ENCODE assay signal across 9 cellular contexts in genomic region chr10:102776779-102777417, GRCh38. TPM values are rescaled to one million over a fixed set of nuclear protein-coding genes. Genes with fewer than 3 reads are reported as not detected.
A peak's percentile ranks its signal among the peaks of the same experiment; 100 is the strongest.
DNase-seq lines count a peak whose midpoint lies in the region; ATAC-seq and TF ChIP-seq lines count a peak whose summit lies in the region.
"Had no signal": no experiment of that assay in that cellular context is flagged by ENCODE, and none has a peak within 500 bp of the region (broad histone marks: within the 10 kb centered on the region; RNA-seq: fewer than 3 reads in every experiment).

No MANE protein-coding gene starts in this region.

- H3K9me3 Mint-ChIP-seq in activated T-cell treated with anti-CD3 and anti-CD28 coated beads, Interleukin-2, amount 50 U/mL, for 4 hours, result no peaks in the 10 kb centered on the region
- peaks cover 6% of the 10 kb centered on the region for H3K9me3 Mint-ChIP-seq in glutamatergic neuron (ENCODE audit: unreplicated experiment)
- H3K9me3 Mint-ChIP-seq: activated B cell treated with CpG ODN at 0.5 μM for 24 hours had no signal

- no peaks in the 10 kb centered on the region for H3K9me3 ChIP-seq in osteoblast (ENCODE audit: low read depth, low read length)

- H3K4me3 Mint-ChIP-seq in activated T-cell treated with anti-CD3 and anti-CD28 coated beads, Interleukin-2, amount 50 U/mL, for 4 hours, result no peak overlapping the region
- no peak overlapping the region for H3K4me3 Mint-ChIP-seq in glutamatergic neuron (ENCODE audit: unreplicated experiment)
- H3K4me3 Mint-ChIP-seq: activated B cell treated with CpG ODN at 0.5 μM for 24 hours had no signal

- peaks cover 23% of the 10 kb centered on the region for H4K20me1 ChIP-seq in osteoblast (ENCODE audit: insufficient read depth, low read length)

- ATAC-seq in activated T-cell treated with anti-CD3 and anti-CD28 coated beads, Interleukin-2, amount 50 U/mL, for 4 hours, result peak; percentile 39 to 47
- no peak for ATAC-seq in GM19324 (IDR thresholded peaks at IDR 0.05; ENCODE audit: low FRiP score, unreplicated experiment)

- H3K4me1 ChIP-seq in osteoblast (ENCODE audit: insufficient read depth, low read length), result peaks cover 91% of the 10 kb centered on the region

- no peaks in the 10 kb centered on the region for H3K36me3 ChIP-seq in osteoblast (ENCODE audit: insufficient read depth, low read length)

- H3K79me2 ChIP-seq in osteoblast (ENCODE audit: insufficient read depth, low read length), result peaks cover 81% of the 10 kb centered on the region

- H3K27me3 ChIP-seq in osteoblast (ENCODE audit: insufficient read depth, low read length), result no peaks in the 10 kb centered on the region

- H3K27me3 Mint-ChIP-seq in activated T-cell treated with anti-CD3 and anti-CD28 coated beads, Interleukin-2, amount 50 U/mL, for 4 hours (ENCODE audit: low read depth), result no peaks in the 10 kb centered on the region
- H3K27me3 Mint-ChIP-seq in glutamatergic neuron (ENCODE audit: unreplicated experiment), result peaks cover 9% of the 10 kb centered on the region
- H3K27me3 Mint-ChIP-seq: activated B cell treated with CpG ODN at 0.5 μM for 24 hours had no signal

- peak overlapping the region; percentile 98 for H3K4me2 ChIP-seq in osteoblast (ENCODE audit: insufficient read depth, low read length)

- H3K36me3 Mint-ChIP-seq in activated T-cell treated with anti-CD3 and anti-CD28 coated beads, Interleukin-2, amount 50 U/mL, for 4 hours (ENCODE audit: insufficient read depth), result peaks cover 10% of the 10 kb centered on the region
- H3K36me3 Mint-ChIP-seq in glutamatergic neuron (ENCODE audit: unreplicated experiment), result no peaks in the 10 kb centered on the region

- H3K27ac Mint-ChIP-seq in glutamatergic neuron (ENCODE audit: unreplicated experiment), result no peak overlapping the region
- H3K27ac Mint-ChIP-seq: activated B cell treated with CpG ODN at 0.5 μM for 24 hours had no signal

- peak overlapping the region; percentile 99 for H3K27ac ChIP-seq in osteoblast (ENCODE audit: low read depth, low read length)

- peak overlapping the region; percentile 73 for H3K4me3 ChIP-seq in osteoblast (ENCODE audit: insufficient read depth, low read length)

- peaks cover 57% of the 10 kb centered on the region for H3K4me1 Mint-ChIP-seq in activated T-cell treated with anti-CD3 and anti-CD28 coated beads, Interleukin-2, amount 50 U/mL, for 4 hours (ENCODE audit: low read depth)
- peaks cover 18% of the 10 kb centered on the region for H3K4me1 Mint-ChIP-seq in glutamatergic neuron (ENCODE audit: low read depth, unreplicated experiment)

- H2AFZ ChIP-seq in osteoblast (ENCODE audit: low read length), result no peak overlapping the region

- TF ChIP-seq CTCF in glutamatergic neuron (IDR thresholded peaks at IDR 0.05; ENCODE audit: partially characterized antibody, unreplicated experiment), result no peak
- TF ChIP-seq CTCF in osteoblast (IDR thresholded peaks at IDR 0.05; ENCODE audit: extremely low read depth, low read depth, low read length), result no peak

- DNase-seq in HK-2 (ENCODE audit: unreplicated experiment) (peak; percentile 85), glutamatergic neuron (peak; percentile 41), osteoblast (ENCODE audit: insufficient read length, low spot score, missing footprints) (peak; percentile 89), NCI-H187 treated with DMSO at 0.1 percent for 48 hours (lab: John Stamatoyannopoulos, UW) (no peak), NCI-H2227 treated with DMSO at 0.1 percent for 48 hours (lab: John Stamatoyannopoulos, UW) (no peak)
- no peak for DNase-seq in activated T-cell treated with anti-CD3 and anti-CD28 coated beads, Interleukin-2, amount 50 U/mL, for 4 hours
- no peak for DNase-seq in NK-92 treated with Interleukin-12 subunit alpha and Interleukin-12 subunit beta, amount 100 ng/mL, for 24 hours (lab: John Stamatoyannopoulos, UW)
- DNase-seq: activated B cell treated with CpG ODN at 0.5 μM for 24 hours had no signal

RNA-seq across cellular contexts. Expression of gene WBP1L, which starts 33.1 kb away (rescaled TPM):
- 10 to 100 TPM; 12.8 to 15.1 (median 14.0) TPM for total RNA-seq in activated T-cell treated with anti-CD3 and anti-CD28 coated beads, Interleukin-2, amount 50 U/mL, for 4 hours
- total RNA-seq in glutamatergic neuron (ENCODE audit: unreplicated experiment), result 29.6 TPM
- 76.4 and 85.5 TPM in 2 replicates for total RNA-seq in osteoblast

Comparison
In these comparisons a context has a peak if more than half of its experiments do, and no peak if none do; other contexts are left out.
1. DNase-seq: peak in HK-2 (single experiment), glutamatergic neuron (single experiment) and osteoblast (single experiment); none in activated T-cell treated with anti-CD3 and anti-CD28 coated beads, Interleukin-2, amount 50 U/mL, for 4 hours (single experiment), NCI-H187 treated with DMSO at 0.1 percent for 48 hours (single experiment), NCI-H2227 treated with DMSO at 0.1 percent for 48 hours (single experiment) and NK-92 treated with Interleukin-12 subunit alpha and Interleukin-12 subunit beta, amount 100 ng/mL, for 24 hours (single experiment).